Comparison of ENCODE assay signal across 8 cellular contexts in the genomic region with DNA sequence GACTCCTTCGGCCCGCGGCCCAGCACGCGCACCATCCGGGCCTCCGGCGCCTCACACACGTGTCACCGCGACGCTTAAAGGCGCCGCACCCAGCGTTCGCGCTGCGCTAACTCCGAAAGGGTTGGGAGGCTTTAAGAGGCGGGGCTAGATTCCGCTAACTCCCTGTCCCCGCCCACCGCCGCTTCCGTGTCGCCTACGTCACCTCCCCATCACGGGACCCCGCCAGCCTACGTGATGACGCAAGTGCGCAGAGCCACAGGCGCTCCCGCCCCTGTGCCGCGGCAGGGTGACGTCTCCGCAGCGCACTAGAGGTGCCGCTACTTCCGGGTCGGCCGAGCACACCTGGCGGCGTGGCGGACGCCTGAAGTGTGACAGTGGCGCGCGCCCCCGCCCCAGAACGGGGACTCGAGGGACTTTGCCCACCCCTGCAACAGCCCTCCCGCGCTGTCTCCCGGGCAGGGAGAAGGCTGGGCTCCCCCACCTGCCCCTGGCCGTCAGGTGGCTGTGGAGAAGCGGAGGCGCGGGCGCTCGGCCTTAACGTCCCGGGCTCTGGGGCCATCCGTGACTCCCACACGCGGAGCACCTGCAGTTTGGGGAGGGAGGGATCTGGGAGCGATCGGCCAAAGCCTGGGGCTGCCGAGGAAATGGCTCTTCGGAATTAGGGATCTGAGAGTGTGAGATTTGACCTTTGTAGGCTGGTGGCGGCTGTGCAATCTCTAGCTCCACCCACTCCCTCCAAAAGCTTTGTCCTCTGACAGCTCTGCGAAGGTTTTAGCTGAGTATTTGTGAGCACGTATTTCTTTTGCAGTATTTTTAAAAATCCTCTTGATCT. TPM values are rescaled to one million over a fixed set of nuclear protein-coding genes. Genes with fewer than 3 reads are reported as not detected.
DNase-seq lines count a peak whose midpoint lies in the region; ATAC-seq and TF ChIP-seq lines count a peak whose summit lies in the region.

Gene USP36, minus strand, starts transcription at position 35 of the 832 bp plus-strand sequence. CDS start 4,451 bp downstream, outside the sequence.

- DNase-seq in C1 segment of cervical spinal cord (lab: John Stamatoyannopoulos, UW) (peak; percentile 87 to 99 (median 98)), NCI-H748 treated with DMSO at 0.1 percent for 48 hours (lab: John Stamatoyannopoulos, UW) (peak; percentile 84), left lung (peak; percentile 99 to 100)
- DNase-seq in activated CD4-positive, alpha-beta T cell treated with anti-CD3 and anti-CD28 coated beads, Interleukin-2, amount 50 U/mL, for 24 hours (ENCODE audit: low read depth in 1 of 2, low spot score in 1 of 2), result peak; percentile 100
- DNase-seq in stimulated activated CD4-positive, alpha-beta T cell treated with anti-CD3 and anti-CD28 coated beads, Interleukin-2, amount 100 ng/mL, for 48 hours, result peak; percentile 99

- H3K9me3 Mint-ChIP-seq in dendritic cell treated with granulocyte-macrophage colony-stimulating factor and Interleukin-4, amounts not matched to agents 40 ng/mL and 50 ng/mL, for 4 days, result no peaks in the 10 kb centered on the region

- peaks cover 6% of the 10 kb centered on the region for H3K27me3 Mint-ChIP-seq in dendritic cell treated with granulocyte-macrophage colony-stimulating factor and Interleukin-4, amounts not matched to agents 40 ng/mL and 50 ng/mL, for 4 days

- H3K4me1 Mint-ChIP-seq in dendritic cell treated with granulocyte-macrophage colony-stimulating factor and Interleukin-4, amounts not matched to agents 40 ng/mL and 50 ng/mL, for 4 days (ENCODE audit: low read depth), result peaks cover 45% of the 10 kb centered on the region

- peak within 1 kb of the TSS; percentile 97 to 98 for H3K27ac ChIP-seq in left lung

- peaks cover 0 to 24% of the 10 kb centered on the region in 2 donors for H3K36me3 ChIP-seq in left lung

- no peaks in the 10 kb centered on the region for H3K27me3 ChIP-seq in left lung

- peak within 1 kb of the TSS; percentile 96 for H3K27ac Mint-ChIP-seq in dendritic cell treated with granulocyte-macrophage colony-stimulating factor and Interleukin-4, amounts not matched to agents 40 ng/mL and 50 ng/mL, for 4 days

- H3K4me1 ChIP-seq in left lung, result peaks cover 14 to 32% of the 10 kb centered on the region in 2 donors

- H3K9me3 ChIP-seq in left lung, result no peaks in the 10 kb centered on the region

- peak; percentile 84 for ATAC-seq in GM19372 (IDR thresholded peaks at IDR 0.05; ENCODE audit: low read depth, unreplicated experiment)
- ATAC-seq in HG03558 (IDR thresholded peaks at IDR 0.05; ENCODE audit: extremely low read depth, unreplicated experiment), result peak; percentile 87
- ATAC-seq in left lung, result peak; percentile 94

- H3K36me3 Mint-ChIP-seq in dendritic cell treated with granulocyte-macrophage colony-stimulating factor and Interleukin-4, amounts not matched to agents 40 ng/mL and 50 ng/mL, for 4 days (ENCODE audit: low read depth), result peaks cover 33% of the 10 kb centered on the region

- peak within 1 kb of the TSS; percentile 77 to 94 for H3K4me3 ChIP-seq in left lung

- intact Hi-C loops in dendritic cell treated with granulocyte-macrophage colony-stimulating factor and Interleukin-4, amounts not matched to agents 40 ng/mL and 50 ng/mL, for 4 days (cut with micrococcal nuclease), result loop anchor here (2.0 kb wide), 1 partner anchor 22 kb away; no protein-coding TSS in a partner anchor
- intact Hi-C loops in left lung (cut with DNase I), result no loop called here

- H3K4me3 Mint-ChIP-seq in dendritic cell treated with granulocyte-macrophage colony-stimulating factor and Interleukin-4, amounts not matched to agents 40 ng/mL and 50 ng/mL, for 4 days, result peak within 1 kb of the TSS; percentile 79

- no peak for TF ChIP-seq CTCF in left lung (IDR thresholded peaks at IDR 0.05)

RNA-seq across cellular contexts. Expression of gene USP36, which starts in this region (rescaled TPM):
- 10 to 100 TPM; 29.2 to 44.2 TPM for total RNA-seq in left lung

Comparison
In these comparisons a context has a peak if more than half of its experiments do, and no peak if none do; other contexts are left out.
1. Peak in every context shown above with its lines: DNase-seq, ATAC-seq, H3K4me3 ChIP-seq and H3K27ac ChIP-seq.